Comparison of ENCODE assay signal across 11 cellular contexts in the genomic region with DNA sequence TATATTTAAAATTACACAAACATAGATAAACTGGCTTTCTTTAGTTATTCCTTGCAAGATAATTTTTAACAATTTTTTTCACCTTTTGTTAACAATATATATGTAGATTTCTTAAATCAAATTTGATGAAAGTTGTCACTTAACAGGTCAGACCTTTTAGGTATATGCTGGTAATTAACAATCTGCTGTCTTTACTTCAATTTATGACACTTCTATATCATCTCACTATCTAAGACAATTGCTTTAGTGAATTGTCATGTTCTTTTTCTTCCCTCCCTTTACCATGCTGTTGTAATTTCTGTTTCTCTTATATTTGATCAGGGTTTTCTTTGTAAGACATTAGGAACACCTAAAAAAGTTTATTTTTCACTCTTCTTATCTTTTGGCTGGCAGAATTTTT. TPM values are rescaled to one million over a fixed set of nuclear protein-coding genes. Genes with fewer than 3 reads are reported as not detected.
DNase-seq lines count a peak whose midpoint lies in the region; FAIRE-seq and TF ChIP-seq lines count a peak whose summit lies in the region.
"Had no signal": no experiment of that assay in that cellular context is flagged by ENCODE, and none has a peak within 500 bp of the region (broad histone marks: within the 10 kb centered on the region; RNA-seq: fewer than 3 reads in every experiment).

No MANE protein-coding gene starts in this region.

- POLR2A ChIA-PET in endothelial cell of umbilical vein (lab: Charles Lee) = no interaction called here

- no peak overlapping the region for H3K56ac ChIP-seq in mesendoderm (ENCODE audit: low read length)

- no peaks in the 10 kb centered on the region for H3K9me1 ChIP-seq in endothelial cell of umbilical vein (replicated peaks; ENCODE audit: control insufficient read depth, extremely low read depth, insufficient read depth, low read length)

- peak overlapping the region; percentile 99 for H3K9ac ChIP-seq in endothelial cell of umbilical vein (replicated peaks; ENCODE audit: extremely low read depth, insufficient read depth, low read length)
- H3K9ac ChIP-seq in skeletal muscle satellite cell (ENCODE audit: low read depth, low read length) = peak overlapping the region; percentile 92
- no peak overlapping the region for H3K9ac ChIP-seq in mesendoderm (ENCODE audit: low read length)

- H3K36me3 ChIP-seq in SJCRH30 (peaks cover 5% of the 10 kb centered on the region; the same call in 1 of the 2 replicates), endothelial cell of umbilical vein (ENCODE audit: control insufficient read depth in 2 of 2, extremely low read depth in 1 of 2, insufficient read depth in 2 of 2, low read length in 2 of 2) (peaks cover 5 to 6% of the 10 kb centered on the region in 2 experiments), skeletal muscle satellite cell (ENCODE audit: insufficient read depth, low read length) (peaks cover 21% of the 10 kb centered on the region), mesendoderm (ENCODE audit: control insufficient read depth, insufficient read depth, low read length) (no peaks in the 10 kb centered on the region)
- H3K36me3 ChIP-seq: prostate gland had no signal

- TF ChIP-seq CTCF in GM12864 (IDR thresholded peaks at IDR 0.05; ENCODE audit: low read depth, low read length, missing control alignments) = no peak
- TF ChIP-seq CTCF in endothelial cell of umbilical vein (IDR thresholded peaks at IDR 0.05; ENCODE audit: extremely low read depth in 1 of 2, insufficient read depth in 1 of 2, low read depth in 1 of 2, low read length in 2 of 2) = no peak

- H3K9me3 ChIP-seq in SJCRH30 (replicated peaks) (no peaks in the 10 kb centered on the region), endothelial cell of umbilical vein (replicated peaks; ENCODE audit: control insufficient read depth, insufficient read depth, low read length) (no peaks in the 10 kb centered on the region), skeletal muscle satellite cell (replicated peaks; ENCODE audit: low read length) (no peaks in the 10 kb centered on the region)
- H3K9me3 ChIP-seq: prostate gland had no signal

- BruUV-seq in endothelial cell of umbilical vein (replicated peaks; lab: Mats Ljungman, UMichigan) = no TSS peak

- DNase-seq in GM12864 (ENCODE audit: low read depth) (no peak), SJCRH30 (no peak), endothelial cell of umbilical vein (ENCODE audit: low read depth, low spot score) (no peak), mesendoderm (no peak), GF-D8 (lab: John Stamatoyannopoulos, UW) (no peak), NCI-H1048 (lab: John Stamatoyannopoulos, UW) (no peak), substantia nigra (lab: John Stamatoyannopoulos, UW) (no peak)
- DNase-seq: NCI-H1417 treated with DMSO at 0.1 percent for 48 hours had no signal

- H4K8ac ChIP-seq in mesendoderm (ENCODE audit: low read depth, low read length) = no peak overlapping the region

- no peak overlapping the region for H3K18ac ChIP-seq in mesendoderm (ENCODE audit: low read length)

- dilution Hi-C loops in endothelial cell of umbilical vein (cut with MboI; ENCODE audit: extremely low pct_ligation_motif_present, low sequenced_read_pairs) = no loop called here

- no peaks in the 10 kb centered on the region for H4K20me1 ChIP-seq in endothelial cell of umbilical vein (replicated peaks; ENCODE audit: control insufficient read depth, extremely low read depth, insufficient read depth, low read length)

- no peak for FAIRE-seq in endothelial cell of umbilical vein (lab: Jason Lieb, UNC)
- FAIRE-seq: urothelium cell line had no signal

- H2AFZ ChIP-seq in endothelial cell of umbilical vein (ENCODE audit: low read depth, low read length) = no peak overlapping the region

- no peaks in the 10 kb centered on the region for H3K79me1 ChIP-seq in mesendoderm (ENCODE audit: low read length)

- H3K27ac ChIP-seq in SJCRH30 = no peak overlapping the region; the same call in 1 of the 2 replicates
- H3K27ac ChIP-seq in endothelial cell of umbilical vein (ENCODE audit: insufficient read depth, low read depth, low read length) = peak overlapping the region; percentile 56
- no peak overlapping the region for H3K27ac ChIP-seq in mesendoderm (ENCODE audit: low read depth, low read length)
- H3K27ac ChIP-seq in substantia nigra (ENCODE audit: low read depth, low read length, poor library complexity, severe bottlenecking) = no peak overlapping the region

- no peak overlapping the region for H2BK15ac ChIP-seq in mesendoderm (replicated peaks; ENCODE audit: low read depth)

- H4K5ac ChIP-seq in mesendoderm (ENCODE audit: low read length) = no peak overlapping the region

- H2BK120ac ChIP-seq in mesendoderm (ENCODE audit: low read depth, low read length) = no peak overlapping the region

- peak overlapping the region; percentile 84 for H3K4me3 ChIP-seq in GM12864 (ENCODE audit: low read depth, low read length)
- H3K4me3 ChIP-seq in SJCRH30 = peak overlapping the region; percentile 65; the same call in 1 of the 2 replicates
- H3K4me3 ChIP-seq in endothelial cell of umbilical vein (replicated peaks in 1 of 3; ENCODE audit: insufficient read depth in 1 of 3, low read depth in 1 of 3, low read length in 3 of 3) = peak overlapping the region; percentile 56 to 99 (median 99)
- H3K4me3 ChIP-seq in skeletal muscle satellite cell (ENCODE audit: low read length) = peak overlapping the region; percentile 74
- H3K4me3 ChIP-seq in mesendoderm (ENCODE audit: low read length) = no peak overlapping the region

- H2BK5ac ChIP-seq in mesendoderm (ENCODE audit: low read length) = no peak overlapping the region

- CTCF ChIA-PET in endothelial cell of umbilical vein (lab: Charles Lee) = no interaction called here

- H3K27me3 ChIP-seq in SJCRH30 = no peaks in the 10 kb centered on the region
- no peaks in the 10 kb centered on the region for H3K27me3 ChIP-seq in endothelial cell of umbilical vein (ENCODE audit: control insufficient read depth in 2 of 2, insufficient read depth in 2 of 2, low read length in 2 of 2)
- no peaks in the 10 kb centered on the region for H3K27me3 ChIP-seq in skeletal muscle satellite cell (ENCODE audit: control insufficient read depth, insufficient read depth, low read length)
- no peaks in the 10 kb centered on the region for H3K27me3 ChIP-seq in mesendoderm (ENCODE audit: insufficient read depth, low read length, poor library complexity)

- H3K23ac ChIP-seq in mesendoderm (ENCODE audit: low read length) = no peak overlapping the region

- H3K79me2 ChIP-seq in endothelial cell of umbilical vein (ENCODE audit: control insufficient read depth, insufficient read depth, low read length) (peaks cover 57% of the 10 kb centered on the region), mesendoderm (ENCODE audit: control insufficient read depth, insufficient read depth, low read length) (no peaks in the 10 kb centered on the region)

- no peak for TF ChIP-seq POLR2A in endothelial cell of umbilical vein (IDR thresholded peaks at IDR 0.05; ENCODE audit: low read depth, low read length)

- H3K4me2 ChIP-seq in endothelial cell of umbilical vein (ENCODE audit: insufficient read depth, low read length) (peak overlapping the region; percentile 99), skeletal muscle satellite cell (ENCODE audit: low read length) (peak overlapping the region; percentile 76), mesendoderm (ENCODE audit: low read length) (no peak overlapping the region)

- intact Hi-C loops in endothelial cell of umbilical vein (cut with micrococcal nuclease) = loop anchor here (5.0 to 10.0 kb wide), 2 partner anchors 583 to 911 kb away; no protein-coding TSS in a partner anchor

- H3K4ac ChIP-seq in mesendoderm (ENCODE audit: low read depth, low read length) = no peak overlapping the region

- H3K4me1 ChIP-seq in SJCRH30 (peaks cover 22% of the 10 kb centered on the region), endothelial cell of umbilical vein (ENCODE audit: control insufficient read depth, extremely low read depth, insufficient read depth, low read length) (peaks cover 55% of the 10 kb centered on the region), skeletal muscle satellite cell (ENCODE audit: control insufficient read depth, insufficient read depth, low read length) (peaks cover 40% of the 10 kb centered on the region), mesendoderm (ENCODE audit: control insufficient read depth, low read depth, low read length) (peaks cover 5% of the 10 kb centered on the region)
- H3K4me1 ChIP-seq: prostate gland had no signal

- no peak overlapping the region for H2AK5ac ChIP-seq in mesendoderm (ENCODE audit: low read length)

TF ChIP-seq in endothelial cell of umbilical vein, 7 proteins besides CTCF, POLR2A, EP300 and RAD21:
- TF ChIP-seq MYC (IDR thresholded peaks at IDR 0.05; ENCODE audit: low read depth, low read length) (no peak), JUN (IDR thresholded peaks at IDR 0.05; ENCODE audit: borderline replicate concordance, insufficient read depth, insufficient read length, low read depth) (no peak), FOS (IDR thresholded peaks at IDR 0.05; ENCODE audit: borderline replicate concordance, insufficient read depth, low read length) (no peak), EZH2 (IDR thresholded peaks at IDR 0.05; ENCODE audit: borderline replicate concordance, low read depth, low read length, severe bottlenecking) (no peak), GATA2 (IDR thresholded peaks at IDR 0.05; ENCODE audit: insufficient read depth, insufficient read length, low read depth, low read length) (no peak), POLR2AphosphoS5 (IDR thresholded peaks at IDR 0.05; ENCODE audit: insufficient read depth, low read depth, low read length) (no peak)
- TF ChIP-seq, protein P1, sequence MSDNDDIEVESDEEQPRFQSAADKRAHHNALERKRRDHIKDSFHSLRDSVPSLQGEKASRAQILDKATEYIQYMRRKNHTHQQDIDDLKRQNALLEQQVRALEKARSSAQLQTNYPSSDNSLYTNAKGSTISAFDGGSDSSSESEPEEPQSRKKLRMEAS (IDR thresholded peaks at IDR 0.05; ENCODE audit: insufficient read depth, insufficient read length) = no peak

RNA-seq across cellular contexts. Expression of gene IFI16, which starts 2.0 kb away (rescaled TPM):
- 55.5 and 63.8 TPM in 2 replicates for total RNA-seq in SJCRH30 (2014; rRNA removed; shearing (Covaris generic))
- total RNA-seq in endothelial cell of umbilical vein = 174 and 183 TPM in 2 replicates
- 43.9 and 52.8 TPM in 2 replicates for polyA plus RNA-seq in endothelial cell of umbilical vein
- 105 TPM in 2 replicates for polyA plus RNA-seq in endothelial cell of umbilical vein (2011; cell fraction: cytosol; rRNA removed)
- 101 and 111 TPM in 2 replicates for polyA plus RNA-seq in endothelial cell of umbilical vein (2011; cell fraction: nucleus; rRNA removed)
- 120 and 181 TPM in 2 replicates for polyA plus RNA-seq in endothelial cell of umbilical vein (2012)
- polyA minus RNA-seq in endothelial cell of umbilical vein = 58.2 and 67.7 TPM in 2 replicates
- polyA minus RNA-seq in endothelial cell of umbilical vein (2011; cell fraction: cytosol; rRNA and poly(A)+ RNA removed) = 20.9 TPM
- 69.3 and 79.2 TPM in 2 replicates for polyA minus RNA-seq in endothelial cell of umbilical vein (2011; cell fraction: nucleus; rRNA and poly(A)+ RNA removed)
- 105 and 125 TPM in 2 replicates for total RNA-seq in skeletal muscle satellite cell (2012; rRNA removed)
- polyA plus RNA-seq in mesendoderm (2013, experiment 1 of 2) = 1.6 TPM
- polyA plus RNA-seq in mesendoderm (2013, experiment 2 of 2) = 1.3 TPM
